ENCODE assay signal across 7 cellular contexts in the genomic region with DNA sequence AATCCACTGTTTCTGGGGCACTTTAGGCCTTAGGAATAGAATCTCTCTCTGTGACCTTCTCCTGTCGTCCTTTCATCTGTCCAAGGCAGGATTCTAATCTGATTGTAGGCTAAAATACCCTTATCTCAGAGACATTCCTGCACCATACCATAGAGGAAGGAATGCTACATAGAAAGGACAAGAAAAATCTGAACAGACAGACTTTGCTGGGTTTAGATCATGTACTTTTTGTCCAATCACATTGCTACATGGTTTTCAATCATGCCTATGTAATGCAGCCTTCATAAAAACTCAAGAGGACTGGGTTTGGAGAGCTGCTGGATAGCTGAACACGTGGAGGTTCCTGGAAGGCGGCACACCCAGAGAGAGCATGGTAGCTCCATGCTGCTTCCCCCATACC.
"Had no signal": no experiment of that assay in that cellular context is flagged by ENCODE, and none has a peak within 500 bp of the region (broad histone marks: within the 10 kb centered on the region; RNA-seq: fewer than 3 reads in every experiment).

No MANE protein-coding gene starts in this region.

- DNase-seq: GF-D8 had no signal

- H3K4me3 ChIP-seq: GM12878 had no signal

- ATAC-seq: GM12878 had no signal

- FAIRE-seq: G401.6, GM12878, GM12891, GM12892, GM18507, GM19239 had no signal
